In the genomic region with DNA sequence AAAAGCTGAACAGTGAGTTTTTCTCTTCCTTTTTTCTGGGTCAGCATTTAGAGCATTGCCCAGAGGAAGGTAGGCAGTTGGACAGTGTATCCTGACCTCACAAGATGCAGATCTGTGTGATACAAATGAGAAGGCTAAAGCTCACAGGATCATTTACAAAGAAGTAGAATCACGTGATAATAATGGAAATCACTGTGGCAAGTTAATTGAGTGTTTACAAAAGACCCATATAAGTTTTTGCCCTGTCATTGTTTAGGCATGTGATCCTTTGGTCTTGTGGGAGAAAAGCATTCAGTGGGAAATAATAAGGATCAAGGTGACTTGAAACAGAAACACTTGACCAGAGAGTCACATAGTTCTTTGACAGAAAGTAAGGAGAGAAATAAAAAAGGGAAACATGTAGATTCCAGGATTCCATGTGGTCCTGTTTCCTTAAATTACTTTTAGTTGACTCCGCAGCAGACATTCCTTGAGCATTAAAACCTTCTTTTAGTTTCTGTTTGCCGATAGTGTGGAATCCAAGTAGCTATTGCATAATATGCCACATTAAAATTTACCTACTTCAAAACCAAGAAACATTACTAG, we compare ENCODE assay signal across 12 cellular contexts.
DNase-seq lines count a peak whose midpoint lies in the region; ATAC-seq, FAIRE-seq and TF ChIP-seq lines count a peak whose summit lies in the region.
"Had no signal": no experiment of that assay in that cellular context is flagged by ENCODE, and none has a peak within 500 bp of the region (broad histone marks: within the 10 kb centered on the region; RNA-seq: fewer than 3 reads in every experiment).

No MANE protein-coding gene starts in this region.

- TF ChIP-seq CTCF in AG04450 (IDR thresholded peaks at IDR 0.05; ENCODE audit: low read depth, low read length) (no peak), endothelial cell of umbilical vein (IDR thresholded peaks at IDR 0.05; ENCODE audit: extremely low read depth in 1 of 2, insufficient read depth in 1 of 2, low read depth in 1 of 2, low read length in 2 of 2) (no peak), heart left ventricle (IDR thresholded peaks at IDR 0.05) (no peak), colonic mucosa (IDR thresholded peaks at IDR 0.05) (no peak)

- H3K79me2 ChIP-seq in endothelial cell of umbilical vein (ENCODE audit: control insufficient read depth, insufficient read depth, low read length) = no peaks in the 10 kb centered on the region

- H3K27me3 ChIP-seq in AG04450 (ENCODE audit: control insufficient read depth, insufficient read depth, low read length) (no peaks in the 10 kb centered on the region), endothelial cell of umbilical vein (ENCODE audit: control insufficient read depth in 2 of 2, insufficient read depth in 2 of 2, low read length in 2 of 2) (no peaks in the 10 kb centered on the region), heart left ventricle (no peaks in the 10 kb centered on the region), colonic mucosa (no peaks in the 10 kb centered on the region)
- H3K27me3 ChIP-seq: MG63 had no signal

- CTCF ChIA-PET in AG04450 (lab: Charles Lee) (interaction anchor here (0.7 to 1.4 kb wide), 5 partner anchors 15 to 629 kb away, joined by 3 to 6 read pairs (median 3); no protein-coding TSS in a partner anchor), endothelial cell of umbilical vein (lab: Charles Lee) (interaction anchor here (1.0 kb wide), 1 partner anchor 57 kb away, joined by 3 read pairs; no protein-coding TSS in a partner anchor)

- no peaks in the 10 kb centered on the region for H3K9me1 ChIP-seq in endothelial cell of umbilical vein (replicated peaks; ENCODE audit: control insufficient read depth, extremely low read depth, insufficient read depth, low read length)

- H3K9ac ChIP-seq in endothelial cell of umbilical vein (replicated peaks; ENCODE audit: extremely low read depth, insufficient read depth, low read length) = no peak overlapping the region
- H3K9ac ChIP-seq in colonic mucosa (ENCODE audit: low read depth in 2 of 2, low read length in 2 of 2) = no peak overlapping the region

- peak; percentile 66 for FAIRE-seq in endothelial cell of umbilical vein (lab: Jason Lieb, UNC)

- whole genome bisulfite sequencing in heart left ventricle, 4 donors = 88 to 95% (median 94%) methylated on average over 3 of the region's 3 CpGs

- peaks cover 4% of the 10 kb centered on the region; the same call in 1 of the 2 replicates for H3K9me3 ChIP-seq in AG04450 (ENCODE audit: control insufficient read depth, insufficient read depth, low read length)
- H3K9me3 ChIP-seq in endothelial cell of umbilical vein (replicated peaks; ENCODE audit: control insufficient read depth, insufficient read depth, low read length) = no peaks in the 10 kb centered on the region
- no peaks in the 10 kb centered on the region for H3K9me3 ChIP-seq in heart left ventricle
- no peaks in the 10 kb centered on the region for H3K9me3 ChIP-seq in colonic mucosa
- H3K9me3 ChIP-seq: Caco-2, MG63 had no signal

- H3K4me2 ChIP-seq in endothelial cell of umbilical vein (ENCODE audit: insufficient read depth, low read length) = no peak overlapping the region

- H4K20me1 ChIP-seq in endothelial cell of umbilical vein (replicated peaks; ENCODE audit: control insufficient read depth, extremely low read depth, insufficient read depth, low read length) = no peaks in the 10 kb centered on the region

- ATAC-seq in GM21576 (IDR thresholded peaks at IDR 0.05; ENCODE audit: unreplicated experiment) (no peak), heart left ventricle (no peak)

- dilution Hi-C loops in endothelial cell of umbilical vein (cut with MboI; ENCODE audit: extremely low pct_ligation_motif_present, low sequenced_read_pairs) = no loop called here

- BruUV-seq in endothelial cell of umbilical vein (replicated peaks; lab: Mats Ljungman, UMichigan) = no TSS peak

- H3K27ac ChIP-seq in AG04450 (ENCODE audit: low read depth, low read length) (peak overlapping the region; percentile 92), endothelial cell of umbilical vein (ENCODE audit: insufficient read depth, low read depth, low read length) (no peak overlapping the region), heart left ventricle (peak overlapping the region in 2 of 12 donors; percentile 30 to 62), colonic mucosa (no peak overlapping the region)

- H3K4me3 ChIP-seq in AG04450 (ENCODE audit: low read depth, low read length) (peak overlapping the region; percentile 29; the same call in 1 of the 2 replicates), endothelial cell of umbilical vein (replicated peaks in 1 of 3; ENCODE audit: insufficient read depth in 1 of 3, low read depth in 1 of 3, low read length in 3 of 3) (no peak overlapping the region), heart left ventricle (no peak overlapping the region), colonic mucosa (no peak overlapping the region)
- H3K4me3 ChIP-seq: MG63 had no signal

- intact Hi-C loops in endothelial cell of umbilical vein (cut with micrococcal nuclease) (no loop called here), heart left ventricle (cut with DNase I) (no loop called here), colonic mucosa (cut with DNase I) (no loop called here)

- H3K36me3 ChIP-seq in endothelial cell of umbilical vein (ENCODE audit: control insufficient read depth in 2 of 2, extremely low read depth in 1 of 2, insufficient read depth in 2 of 2, low read length in 2 of 2) (peaks cover 0 to 8% of the 10 kb centered on the region in 2 experiments), heart left ventricle (peaks cover 0 to 62% (median 38%) of the 10 kb centered on the region in 9 donors), colonic mucosa (no peaks in the 10 kb centered on the region)

- H3K4me1 ChIP-seq in endothelial cell of umbilical vein (ENCODE audit: control insufficient read depth, extremely low read depth, insufficient read depth, low read length) (no peaks in the 10 kb centered on the region), heart left ventricle (peaks cover 0 to 6% (median 0%) of the 10 kb centered on the region in 12 donors), colonic mucosa (no peaks in the 10 kb centered on the region)

- TF ChIP-seq POLR2A in endothelial cell of umbilical vein (IDR thresholded peaks at IDR 0.05; ENCODE audit: low read depth, low read length) = no peak
- TF ChIP-seq POLR2A in heart left ventricle (IDR thresholded peaks at IDR 0.05) = no peak

- H2AFZ ChIP-seq in endothelial cell of umbilical vein (ENCODE audit: low read depth, low read length) = no peak overlapping the region

- POLR2A ChIA-PET in AG04450 (lab: Yijun Ruan, JAX) (interaction anchor here (1.0 kb wide), 2 partner anchors 15 to 65 kb away, joined by 3 to 7 read pairs; no protein-coding TSS in a partner anchor), endothelial cell of umbilical vein (lab: Charles Lee) (no interaction called here)

- DNase-seq in AG04450 (ENCODE audit: low read depth, low spot score) (peak; percentile 57), LHCN-M2 (ENCODE audit: low read depth) (peak; percentile 62), endothelial cell of umbilical vein (ENCODE audit: low read depth, low spot score) (peak; percentile 33), non-pigmented ciliary epithelial cell (ENCODE audit: low read depth) (peak; percentile 74), heart left ventricle (no peak), colonic mucosa (no peak), SK-N-DZ (ENCODE audit: low spot score) (no peak)
- DNase-seq: activated CD8-positive, alpha-beta memory T cell treated with anti-CD3 and anti-CD28 coated beads for 24 hours; Caco-2; MG63; RPMI8226 had no signal

TF ChIP-seq in endothelial cell of umbilical vein, 7 proteins besides CTCF, POLR2A, EP300 and RAD21:
- TF ChIP-seq POLR2AphosphoS5 (IDR thresholded peaks at IDR 0.05; ENCODE audit: insufficient read depth, low read depth, low read length) = no peak
- TF ChIP-seq JUN (IDR thresholded peaks at IDR 0.05; ENCODE audit: borderline replicate concordance, insufficient read depth, insufficient read length, low read depth) = no peak
- TF ChIP-seq GATA2 (IDR thresholded peaks at IDR 0.05; ENCODE audit: insufficient read depth, insufficient read length, low read depth, low read length) = no peak
- no peak for TF ChIP-seq MYC (IDR thresholded peaks at IDR 0.05; ENCODE audit: low read depth, low read length)
- TF ChIP-seq, protein P1, sequence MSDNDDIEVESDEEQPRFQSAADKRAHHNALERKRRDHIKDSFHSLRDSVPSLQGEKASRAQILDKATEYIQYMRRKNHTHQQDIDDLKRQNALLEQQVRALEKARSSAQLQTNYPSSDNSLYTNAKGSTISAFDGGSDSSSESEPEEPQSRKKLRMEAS (IDR thresholded peaks at IDR 0.05; ENCODE audit: insufficient read depth, insufficient read length) = no peak
- TF ChIP-seq FOS (IDR thresholded peaks at IDR 0.05; ENCODE audit: borderline replicate concordance, insufficient read depth, low read length) = no peak
- no peak for TF ChIP-seq EZH2 (IDR thresholded peaks at IDR 0.05; ENCODE audit: borderline replicate concordance, low read depth, low read length, severe bottlenecking)

Comparison
In these comparisons a context has a peak if more than half of its experiments do, and no peak if none do; other contexts are left out.
1. DNase-seq: peak in AG04450 (single experiment), LHCN-M2 (single experiment), endothelial cell of umbilical vein (single experiment) and non-pigmented ciliary epithelial cell (single experiment); none in heart left ventricle (0 of 5), colonic mucosa (single experiment) and SK-N-DZ (single experiment).